Comparison of ENCODE assay signal across 12 cellular contexts in the genomic region with DNA sequence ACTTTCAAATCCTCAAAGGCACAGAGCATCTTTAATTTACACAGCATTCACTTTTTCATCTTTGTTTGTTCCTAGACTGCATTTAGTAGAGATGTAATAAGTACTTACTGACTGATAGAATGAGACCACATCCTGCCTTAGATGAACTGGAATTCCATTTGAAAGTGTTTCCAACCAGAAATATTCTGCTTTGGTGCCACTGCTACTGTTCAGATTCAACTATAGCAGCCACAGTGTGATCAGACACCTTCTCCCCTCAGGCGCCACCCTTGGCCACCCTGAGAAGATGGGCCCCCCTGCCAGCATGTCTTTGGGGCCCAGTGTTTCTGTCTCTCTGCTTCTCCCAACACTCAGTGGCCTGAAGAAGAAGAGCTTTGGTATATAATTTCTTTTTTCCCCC.
DNase-seq lines count a peak whose midpoint lies in the region; TF ChIP-seq lines count a peak whose summit lies in the region.
"Had no signal": no experiment of that assay in that cellular context is flagged by ENCODE, and none has a peak within 500 bp of the region (broad histone marks: within the 10 kb centered on the region; RNA-seq: fewer than 3 reads in every experiment).

No MANE protein-coding gene starts in this region.

- H3K4me3 Mint-ChIP-seq in T-helper 1 cell treated with Interleukin-12 subunit alpha and Interleukin-12 subunit beta and Interleukin-4 antibody, amounts not matched to agents 30 μg/mL and 1 μg/mL, for 36 hours: no peak overlapping the region
- H3K4me3 Mint-ChIP-seq in IgD-negative memory B cell: peak overlapping the region in 3 of 4 donors; percentile 47 to 84 (median 73)
- no peak overlapping the region for H3K4me3 Mint-ChIP-seq in dendritic cell treated with granulocyte-macrophage colony-stimulating factor and Interleukin-4, amounts not matched to agents 40 ng/mL and 50 ng/mL, for 4 days

- no peaks in the 10 kb centered on the region for H3K27me3 Mint-ChIP-seq in T-helper 1 cell treated with Interleukin-12 subunit alpha and Interleukin-12 subunit beta and Interleukin-4 antibody, amounts not matched to agents 30 μg/mL and 1 μg/mL, for 36 hours (ENCODE audit: low read depth)
- no peaks in the 10 kb centered on the region for H3K27me3 Mint-ChIP-seq in IgD-negative memory B cell
- H3K27me3 Mint-ChIP-seq in dendritic cell treated with granulocyte-macrophage colony-stimulating factor and Interleukin-4, amounts not matched to agents 40 ng/mL and 50 ng/mL, for 4 days: no peaks in the 10 kb centered on the region

- in situ Hi-C loops in GM13976 (cut with MboI; ENCODE audit: low sequenced_read_pairs, unreplicated experiment): loop anchor here (25.0 kb wide), 1 partner anchor 394 kb away; no protein-coding TSS in a partner anchor

- no peaks in the 10 kb centered on the region for H3K9me3 ChIP-seq in stomach
- H3K9me3 ChIP-seq: HAP-1 had no signal

- intact Hi-C loops in dendritic cell treated with granulocyte-macrophage colony-stimulating factor and Interleukin-4, amounts not matched to agents 40 ng/mL and 50 ng/mL, for 4 days (cut with micrococcal nuclease): loop anchor here (5.0 kb wide), 1 partner anchor 124 kb away; no protein-coding TSS in a partner anchor
- intact Hi-C loops in stomach (cut with DNase I; ENCODE audit: low total_unique reads): no loop called here

- no peaks in the 10 kb centered on the region for H3K27me3 ChIP-seq in stomach

- peaks cover 0 to 52% (median 33%) of the 10 kb centered on the region in 4 donors for H3K4me1 ChIP-seq in stomach
- H3K4me1 ChIP-seq: HAP-1 had no signal

- WGBS in stomach, 5 donors: 83 to 100% (median 96%) methylated on average over 1 of the region's 1 CpG

- H3K4me3 ChIP-seq in stomach: no peak overlapping the region
- H3K4me3 ChIP-seq: HAP-1 had no signal

- H3K27ac ChIP-seq in stomach: peak overlapping the region in 3 of 5 donors; percentile 23 to 75 (median 66)
- H3K27ac ChIP-seq: 22Rv1 had no signal

- no peak for DNase-seq in T-helper 1 cell
- no peak for DNase-seq in stomach
- DNase-seq in NCI-H2196 (lab: John Stamatoyannopoulos, UW; ENCODE audit: unreplicated experiment): no peak
- no peak for DNase-seq in middle frontal gyrus (ENCODE audit: extremely low spot score, low spot score)
- no peak for DNase-seq in GM13976 (ENCODE audit: low spot score)
- DNase-seq: activated CD4-positive, alpha-beta T cell treated with anti-CD3 and anti-CD28 coated beads for 48 hours; NCI-H82 had no signal

- no peaks in the 10 kb centered on the region for H3K36me3 ChIP-seq in stomach
- H3K36me3 ChIP-seq: HAP-1 had no signal

- TF ChIP-seq CTCF in stomach (IDR thresholded peaks at IDR 0.05) (no peak), GM13976 (IDR thresholded peaks at IDR 0.05; ENCODE audit: borderline replicate concordance, control extremely low read depth, extremely low read depth, insufficient read depth, missing control alignments) (no peak)

- no peaks in the 10 kb centered on the region for H3K9me3 Mint-ChIP-seq in T-helper 1 cell treated with Interleukin-12 subunit alpha and Interleukin-12 subunit beta and Interleukin-4 antibody, amounts not matched to agents 30 μg/mL and 1 μg/mL, for 36 hours
- no peaks in the 10 kb centered on the region for H3K9me3 Mint-ChIP-seq in IgD-negative memory B cell
- no peaks in the 10 kb centered on the region for H3K9me3 Mint-ChIP-seq in dendritic cell treated with granulocyte-macrophage colony-stimulating factor and Interleukin-4, amounts not matched to agents 40 ng/mL and 50 ng/mL, for 4 days

- peak overlapping the region; percentile 16 for H3K27ac Mint-ChIP-seq in T-helper 1 cell treated with Interleukin-12 subunit alpha and Interleukin-12 subunit beta and Interleukin-4 antibody, amounts not matched to agents 30 μg/mL and 1 μg/mL, for 36 hours
- peak overlapping the region; percentile 81 to 96 (median 82) for H3K27ac Mint-ChIP-seq in IgD-negative memory B cell
- peak overlapping the region; percentile 95 for H3K27ac Mint-ChIP-seq in dendritic cell treated with granulocyte-macrophage colony-stimulating factor and Interleukin-4, amounts not matched to agents 40 ng/mL and 50 ng/mL, for 4 days

- H3K4me1 Mint-ChIP-seq in T-helper 1 cell treated with Interleukin-12 subunit alpha and Interleukin-12 subunit beta and Interleukin-4 antibody, amounts not matched to agents 30 μg/mL and 1 μg/mL, for 36 hours (ENCODE audit: low read depth): peaks cover 29% of the 10 kb centered on the region
- peaks cover 59 to 69% (median 60%) of the 10 kb centered on the region in 3 donors for H3K4me1 Mint-ChIP-seq in IgD-negative memory B cell
- H3K4me1 Mint-ChIP-seq in dendritic cell treated with granulocyte-macrophage colony-stimulating factor and Interleukin-4, amounts not matched to agents 40 ng/mL and 50 ng/mL, for 4 days (ENCODE audit: low read depth): peaks cover 61% of the 10 kb centered on the region

- peaks cover 3% of the 10 kb centered on the region for H3K36me3 Mint-ChIP-seq in T-helper 1 cell treated with Interleukin-12 subunit alpha and Interleukin-12 subunit beta and Interleukin-4 antibody, amounts not matched to agents 30 μg/mL and 1 μg/mL, for 36 hours (ENCODE audit: low read depth)
- H3K36me3 Mint-ChIP-seq in IgD-negative memory B cell: peaks cover 3% of the 10 kb centered on the region
- peaks cover 10% of the 10 kb centered on the region for H3K36me3 Mint-ChIP-seq in dendritic cell treated with granulocyte-macrophage colony-stimulating factor and Interleukin-4, amounts not matched to agents 40 ng/mL and 50 ng/mL, for 4 days (ENCODE audit: low read depth)

- TF ChIP-seq EP300 in stomach (IDR thresholded peaks at IDR 0.05): no peak

- no peak for TF ChIP-seq POLR2A in stomach (IDR thresholded peaks at IDR 0.05)

Comparison
In these comparisons a context has a peak if more than half of its experiments do, and no peak if none do; other contexts are left out.
1. H3K27ac Mint-ChIP-seq: peak in every context shown above with its lines; median percentile 95 in dendritic cell treated with granulocyte-macrophage colony-stimulating factor and Interleukin-4, amounts not matched to agents 40 ng/mL and 50 ng/mL, for 4 days; 82 in IgD-negative memory B cell; 16 in T-helper 1 cell treated with Interleukin-12 subunit alpha and Interleukin-12 subunit beta and Interleukin-4 antibody, amounts not matched to agents 30 μg/mL and 1 μg/mL, for 36 hours.
2. H3K4me3 Mint-ChIP-seq: peak in IgD-negative memory B cell (3 of 4); none in T-helper 1 cell treated with Interleukin-12 subunit alpha and Interleukin-12 subunit beta and Interleukin-4 antibody, amounts not matched to agents 30 μg/mL and 1 μg/mL, for 36 hours (single experiment) and dendritic cell treated with granulocyte-macrophage colony-stimulating factor and Interleukin-4, amounts not matched to agents 40 ng/mL and 50 ng/mL, for 4 days (single experiment).